Comparison of ENCODE assay signal across 14 cellular contexts in genomic region chr9:108156270-108156998, GRCh38.
A peak's percentile ranks its signal among the peaks of the same experiment; 100 is the strongest.
DNase-seq lines count a peak whose midpoint lies in the region; TF ChIP-seq lines count a peak whose summit lies in the region.
"Had no signal": no experiment of that assay in that cellular context is flagged by ENCODE, and none has a peak within 500 bp of the region (broad histone marks: within the 10 kb centered on the region; RNA-seq: fewer than 3 reads in every experiment).

No MANE protein-coding gene starts in this region.

- no peak overlapping the region for H3K4me3 ChIP-seq in colonic mucosa
- no peak overlapping the region for H3K4me3 ChIP-seq in neutrophil (ENCODE audit: low read depth in 1 of 2, low read length in 1 of 2)
- H3K4me3 ChIP-seq in MM.1S (ENCODE audit: low read length) = no peak overlapping the region

- no peak overlapping the region for H3K4me3 Mint-ChIP-seq in activated naive CD8-positive, alpha-beta T cell treated with anti-CD3 and anti-CD28 coated beads for 36 hours
- no peak overlapping the region for H3K4me3 Mint-ChIP-seq in progenitor cell of endocrine pancreas (ENCODE audit: low read depth)
- H3K4me3 Mint-ChIP-seq: activated CD4-positive, alpha-beta memory T cell treated with anti-CD3 and anti-CD28 coated beads, Interleukin-2, amount 10 ng/mL, durations not matched to agents 7 days and 5 days; activated naive CD4-positive, alpha-beta T cell treated with anti-CD3 and anti-CD28 coated beads, Interleukin-2, amount 10 ng/mL, durations not matched to agents 7 days and 5 days; stimulated activated effector memory CD8-positive, alpha-beta T cell treated with anti-CD3 and anti-CD28 coated beads, Interleukin-12 subunit alpha, Interleukin-12 subunit beta, amount 100 ng/mL, for 72 hours had no signal

- no peaks in the 10 kb centered on the region for H3K9me2 ChIP-seq in MM.1S (replicated peaks; ENCODE audit: insufficient read depth, low read length)

- H3K4me1 Mint-ChIP-seq in activated naive CD8-positive, alpha-beta T cell treated with anti-CD3 and anti-CD28 coated beads for 36 hours = no peaks in the 10 kb centered on the region
- H3K4me1 Mint-ChIP-seq in progenitor cell of endocrine pancreas (ENCODE audit: low read depth) = peaks cover 17% of the 10 kb centered on the region
- H3K4me1 Mint-ChIP-seq: activated CD4-positive, alpha-beta memory T cell treated with anti-CD3 and anti-CD28 coated beads, Interleukin-2, amount 10 ng/mL, durations not matched to agents 7 days and 5 days; activated naive CD4-positive, alpha-beta T cell treated with anti-CD3 and anti-CD28 coated beads, Interleukin-2, amount 10 ng/mL, durations not matched to agents 7 days and 5 days; stimulated activated effector memory CD8-positive, alpha-beta T cell treated with anti-CD3 and anti-CD28 coated beads, Interleukin-12 subunit alpha, Interleukin-12 subunit beta, amount 100 ng/mL, for 72 hours had no signal

- no peaks in the 10 kb centered on the region for H3K79me2 ChIP-seq in MM.1S (ENCODE audit: low read length)

- TF ChIP-seq CTCF in colonic mucosa (IDR thresholded peaks at IDR 0.05) (no peak), neutrophil (IDR thresholded peaks at IDR 0.05) (no peak), MM.1S (IDR thresholded peaks at IDR 0.05; ENCODE audit: low read length) (no peak), progenitor cell of endocrine pancreas (IDR thresholded peaks at IDR 0.05; ENCODE audit: unreplicated experiment) (no peak)

- no peaks in the 10 kb centered on the region for H3K36me3 Mint-ChIP-seq in activated naive CD8-positive, alpha-beta T cell treated with anti-CD3 and anti-CD28 coated beads for 36 hours
- H3K36me3 Mint-ChIP-seq in progenitor cell of endocrine pancreas (ENCODE audit: insufficient read depth) = no peaks in the 10 kb centered on the region
- H3K36me3 Mint-ChIP-seq: activated naive CD4-positive, alpha-beta T cell treated with anti-CD3 and anti-CD28 coated beads, Interleukin-2, amount 10 ng/mL, durations not matched to agents 7 days and 5 days; stimulated activated effector memory CD8-positive, alpha-beta T cell treated with anti-CD3 and anti-CD28 coated beads, Interleukin-12 subunit alpha, Interleukin-12 subunit beta, amount 100 ng/mL, for 72 hours had no signal

- H3F3A ChIP-seq in MM.1S (ENCODE audit: insufficient read depth, low read length) = 0 out of 2 replicates have a peak, but pooled peaks cover 8% of the 10 kb centered on the region

- H3K36me3 ChIP-seq in colonic mucosa (no peaks in the 10 kb centered on the region), neutrophil (no peaks in the 10 kb centered on the region), MM.1S (replicated peaks; ENCODE audit: insufficient read depth, low read length) (no peaks in the 10 kb centered on the region)

- no peaks in the 10 kb centered on the region for H3K27me3 ChIP-seq in colonic mucosa
- H3K27me3 ChIP-seq in neutrophil = no peaks in the 10 kb centered on the region
- no peaks in the 10 kb centered on the region for H3K27me3 ChIP-seq in MM.1S (replicated peaks; ENCODE audit: insufficient read depth, low read length)

- peaks cover 3% of the 10 kb centered on the region for H3K27me3 Mint-ChIP-seq in activated naive CD8-positive, alpha-beta T cell treated with anti-CD3 and anti-CD28 coated beads for 36 hours
- H3K27me3 Mint-ChIP-seq in progenitor cell of endocrine pancreas = peaks cover 68% of the 10 kb centered on the region
- H3K27me3 Mint-ChIP-seq: activated CD4-positive, alpha-beta memory T cell treated with anti-CD3 and anti-CD28 coated beads, Interleukin-2, amount 10 ng/mL, durations not matched to agents 7 days and 5 days; activated naive CD4-positive, alpha-beta T cell treated with anti-CD3 and anti-CD28 coated beads, Interleukin-2, amount 10 ng/mL, durations not matched to agents 7 days and 5 days had no signal

- DNase-seq in GF-D8 (lab: John Stamatoyannopoulos, UW) (peak; percentile 43), NCI-H460 (ENCODE audit: extremely low read depth, low read depth) (peak; percentile 33), colonic mucosa (peak; percentile 48), NCI-H2227 treated with DMSO at 0.1 percent for 48 hours (lab: John Stamatoyannopoulos, UW) (no peak), MM.1S (no peak), progenitor cell of endocrine pancreas (ENCODE audit: low spot score, unreplicated experiment) (no peak)
- no peak for DNase-seq in activated naive CD8-positive, alpha-beta T cell treated with anti-CD3 and anti-CD28 coated beads for 36 hours
- DNase-seq: activated CD4-positive, alpha-beta memory T cell treated with anti-CD3 and anti-CD28 coated beads, Interleukin-2, amount 10 ng/mL, durations not matched to agents 7 days and 5 days; activated naive CD4-positive, alpha-beta T cell treated with anti-CD3 and anti-CD28 coated beads, Interleukin-2, amount 10 ng/mL, durations not matched to agents 7 days and 5 days; COR-L47; NCI-H774; T-helper 2 cell had no signal

- H3K4me1 ChIP-seq in colonic mucosa (peaks cover 6% of the 10 kb centered on the region), neutrophil (ENCODE audit: control insufficient read depth in 1 of 2, insufficient read depth in 1 of 2, low read depth in 1 of 2, low read length in 1 of 2) (peaks cover 34 to 44% of the 10 kb centered on the region in 2 experiments), MM.1S (ENCODE audit: low read length) (peaks cover 6% of the 10 kb centered on the region)

- intact Hi-C loops in colonic mucosa (cut with DNase I) = no loop called here

- no peak overlapping the region for H3K27ac ChIP-seq in colonic mucosa
- peak overlapping the region; percentile 64 for H3K27ac ChIP-seq in neutrophil
- H3K27ac ChIP-seq in MM.1S (ENCODE audit: low read length) = no peak overlapping the region

- no peak overlapping the region for H3K27ac Mint-ChIP-seq in activated naive CD8-positive, alpha-beta T cell treated with anti-CD3 and anti-CD28 coated beads for 36 hours
- no peak overlapping the region for H3K27ac Mint-ChIP-seq in progenitor cell of endocrine pancreas
- H3K27ac Mint-ChIP-seq: activated CD4-positive, alpha-beta memory T cell treated with anti-CD3 and anti-CD28 coated beads, Interleukin-2, amount 10 ng/mL, durations not matched to agents 7 days and 5 days; activated naive CD4-positive, alpha-beta T cell treated with anti-CD3 and anti-CD28 coated beads, Interleukin-2, amount 10 ng/mL, durations not matched to agents 7 days and 5 days; stimulated activated effector memory CD8-positive, alpha-beta T cell treated with anti-CD3 and anti-CD28 coated beads, Interleukin-12 subunit alpha, Interleukin-12 subunit beta, amount 100 ng/mL, for 72 hours had no signal

- H3K4me2 ChIP-seq in MM.1S (ENCODE audit: low read depth, low read length) = no peak overlapping the region

- H4K20me1 ChIP-seq in MM.1S (ENCODE audit: insufficient read depth, low read length) = no peaks in the 10 kb centered on the region

- H3K9ac ChIP-seq in colonic mucosa (ENCODE audit: low read depth in 2 of 2, low read length in 2 of 2) (no peak overlapping the region), MM.1S (ENCODE audit: low read length) (no peak overlapping the region)

- H3K9me3 ChIP-seq in colonic mucosa (no peaks in the 10 kb centered on the region), neutrophil (no peaks in the 10 kb centered on the region), MM.1S (replicated peaks; ENCODE audit: insufficient read depth, low read length) (no peaks in the 10 kb centered on the region)

- no peak overlapping the region for H2AFZ ChIP-seq in MM.1S (ENCODE audit: low read length)

- H3K9me3 Mint-ChIP-seq in activated naive CD8-positive, alpha-beta T cell treated with anti-CD3 and anti-CD28 coated beads for 36 hours = peaks cover 5% of the 10 kb centered on the region
- no peaks in the 10 kb centered on the region for H3K9me3 Mint-ChIP-seq in progenitor cell of endocrine pancreas (ENCODE audit: low read depth)
- H3K9me3 Mint-ChIP-seq: activated CD4-positive, alpha-beta memory T cell treated with anti-CD3 and anti-CD28 coated beads, Interleukin-2, amount 10 ng/mL, durations not matched to agents 7 days and 5 days; activated naive CD4-positive, alpha-beta T cell treated with anti-CD3 and anti-CD28 coated beads, Interleukin-2, amount 10 ng/mL, durations not matched to agents 7 days and 5 days had no signal

Comparison
In these comparisons a context has a peak if more than half of its experiments do, and no peak if none do; other contexts are left out.
1. DNase-seq: peak in GF-D8 (single experiment), NCI-H460 (single experiment) and colonic mucosa (single experiment); none in NCI-H2227 treated with DMSO at 0.1 percent for 48 hours (single experiment), MM.1S (single experiment), activated naive CD8-positive, alpha-beta T cell treated with anti-CD3 and anti-CD28 coated beads for 36 hours (single experiment) and progenitor cell of endocrine pancreas (single experiment).